ENCODE assay signal across 8 cellular contexts in the genomic region with DNA sequence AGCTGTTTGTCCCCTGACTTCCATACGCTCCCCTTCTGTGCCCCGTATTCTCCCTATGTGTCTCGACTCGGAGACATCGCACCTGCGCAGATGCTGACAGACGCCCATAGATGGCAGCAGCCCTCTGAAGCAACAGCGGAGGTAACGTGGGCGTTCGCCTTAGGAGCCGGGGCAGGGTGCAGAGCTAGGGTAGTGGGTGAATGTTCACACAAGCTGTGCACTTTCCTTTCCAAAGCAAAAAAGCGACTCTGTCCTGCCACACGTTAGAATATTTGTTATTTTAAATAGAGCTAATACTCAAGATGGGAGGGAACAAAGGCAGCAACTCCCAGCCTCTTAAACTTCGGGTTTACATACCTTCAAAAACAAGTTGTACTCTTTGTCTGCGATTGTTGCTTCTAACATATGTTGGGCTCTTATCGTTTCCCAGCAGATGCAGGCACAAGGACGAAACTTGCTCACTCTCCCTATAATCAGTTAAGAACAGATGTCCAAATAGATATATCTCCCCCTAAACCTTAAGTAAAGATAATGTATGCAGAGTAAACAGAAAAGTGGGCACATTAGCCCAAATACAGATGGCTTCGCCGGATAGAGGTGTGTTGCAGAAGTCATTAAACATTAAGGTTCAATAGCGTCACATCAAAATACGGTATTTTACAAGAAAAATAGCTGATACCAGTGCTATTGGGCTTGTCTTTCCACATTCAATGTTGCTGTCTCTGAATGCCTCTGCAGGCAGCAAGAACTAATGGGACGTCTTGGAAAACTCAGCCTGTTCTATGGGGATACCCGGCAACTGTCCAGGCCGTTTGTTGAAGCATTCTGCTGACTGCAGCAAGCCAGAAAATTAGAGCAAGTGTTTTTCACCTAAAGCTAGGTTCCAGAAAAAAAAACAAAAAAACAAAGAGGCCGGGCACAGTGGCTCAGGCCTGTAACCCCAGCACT.
DNase-seq lines count a peak whose midpoint lies in the region; ATAC-seq and TF ChIP-seq lines count a peak whose summit lies in the region.

No MANE protein-coding gene starts in this region.

- peak; percentile 69 for DNase-seq in NCI-H748 (lab: John Stamatoyannopoulos, UW; ENCODE audit: unreplicated experiment)
- peak; percentile 88 for DNase-seq in activated CD8-positive, alpha-beta memory T cell treated with anti-CD3 and anti-CD28 coated beads for 24 hours
- peak; percentile 91 for DNase-seq in endodermal cell
- DNase-seq in myocyte (ENCODE audit: low read depth): peak; percentile 63
- peak; percentile 48 for DNase-seq in stimulated activated CD8-positive, alpha-beta memory T cell treated with anti-CD3 and anti-CD28 coated beads, Interleukin-7, amount 100 ng/mL, for 24 hours (ENCODE audit: low read depth)

- WGBS in endodermal cell (ENCODE audit: insufficient coverage in 1 of 2, insufficient read length in 1 of 2), 2 experiments: 49 to 62% methylated on average over 17 to 26 of the region's 26 CpGs

- H3K4me3 Mint-ChIP-seq in endodermal cell: no peak overlapping the region

- H3K27me3 Mint-ChIP-seq in endodermal cell (ENCODE audit: insufficient read depth): no peaks in the 10 kb centered on the region

- ATAC-seq in GM18502 (IDR thresholded peaks at IDR 0.05; ENCODE audit: poor library complexity, unreplicated experiment) (peak; percentile 96), HG02885 (IDR thresholded peaks at IDR 0.05; ENCODE audit: poor library complexity, unreplicated experiment) (peak; percentile 99)

- H3K4me3 ChIP-seq in endodermal cell (ENCODE audit: low read length): no peak overlapping the region

- no peaks in the 10 kb centered on the region for H3K4me1 ChIP-seq in endodermal cell (ENCODE audit: control insufficient read depth, insufficient read depth, low read length)

- H3K9ac ChIP-seq in endodermal cell (ENCODE audit: extremely low read depth, low read length, poor library complexity, severe bottlenecking): no peak overlapping the region

- H3K4me1 Mint-ChIP-seq in endodermal cell: no peaks in the 10 kb centered on the region

- peaks cover 4% of the 10 kb centered on the region for H3K9me3 ChIP-seq in endodermal cell (ENCODE audit: control insufficient read depth, low read length)

- no peaks in the 10 kb centered on the region for H3K36me3 ChIP-seq in endodermal cell (ENCODE audit: control insufficient read depth, insufficient read depth, low read length)

- no peaks in the 10 kb centered on the region for H3K27me3 ChIP-seq in endodermal cell (ENCODE audit: control insufficient read depth, insufficient read depth, low read length, poor library complexity, severe bottlenecking)

- no peak overlapping the region for H3K27ac Mint-ChIP-seq in endodermal cell

- TF ChIP-seq CTCF in 22Rv1 (IDR thresholded peaks at IDR 0.05): peak; percentile 84
- peak; percentile 87 for TF ChIP-seq CTCF in endodermal cell (conservative IDR thresholded peaks at IDR 0.05)

- H3K27ac ChIP-seq in 22Rv1 (no peak overlapping the region), endodermal cell (ENCODE audit: low read depth, low read length) (no peak overlapping the region)

- H3K36me3 Mint-ChIP-seq in endodermal cell (ENCODE audit: low read depth): no peaks in the 10 kb centered on the region

- H3K9me3 Mint-ChIP-seq in endodermal cell: no peaks in the 10 kb centered on the region
